In genomic region chr19:47019431-47020041, GRCh38 we compare ENCODE assay signal across 9 cellular contexts. TPM values are rescaled to one million over a fixed set of nuclear protein-coding genes. Genes with fewer than 3 reads are reported as not detected.
DNase-seq lines count a peak whose midpoint lies in the region; ATAC-seq and TF ChIP-seq lines count a peak whose summit lies in the region.
"Had no signal": no experiment of that assay in that cellular context is flagged by ENCODE, and none has a peak within 500 bp of the region (broad histone marks: within the 10 kb centered on the region; RNA-seq: fewer than 3 reads in every experiment).

Gene NPAS1, plus strand, starts transcription at chr19:47019837. Its CDS starts 1,211 bp downstream, at chr19:47021048.

- peak; percentile 69 for ATAC-seq in Panc1
- ATAC-seq in HG03521 (IDR thresholded peaks at IDR 0.05; ENCODE audit: unreplicated experiment) = no peak
- ATAC-seq in GM19023 (IDR thresholded peaks at IDR 0.05; ENCODE audit: unreplicated experiment) = no peak

- no peak for TF ChIP-seq CTCF in GM10266 (IDR thresholded peaks at IDR 0.05; ENCODE audit: control insufficient read depth, insufficient read depth, low read depth, missing control alignments)
- no peak for TF ChIP-seq CTCF in Panc1 (IDR thresholded peaks at IDR 0.05)
- TF ChIP-seq CTCF in glutamatergic neuron (IDR thresholded peaks at IDR 0.05; ENCODE audit: partially characterized antibody, unreplicated experiment) = no peak

- peaks cover 13% of the 10 kb centered on the region for H3K27me3 Mint-ChIP-seq in glutamatergic neuron (ENCODE audit: unreplicated experiment)

- H3K27ac ChIP-seq in Panc1 (ENCODE audit: low read length) (no peak within 1 kb of the TSS), rectal smooth muscle tissue (ENCODE audit: low read depth, low read length) (no peak within 1 kb of the TSS)

- no peaks in the 10 kb centered on the region for H3K9me3 ChIP-seq in Panc1 (ENCODE audit: control insufficient read depth, insufficient read depth, low read depth, low read length)

- no peak within 1 kb of the TSS for H3K27ac Mint-ChIP-seq in glutamatergic neuron (ENCODE audit: unreplicated experiment)

- CTCF ChIA-PET in Panc1 (lab: Charles Lee) = no interaction called here

- in situ Hi-C loops in Panc1 (cut with HindIII; ENCODE audit: low pct_unique_long_range_greater_than_20kb, low sequenced_read_pairs) = no loop called here

- H3K9me3 Mint-ChIP-seq in glutamatergic neuron (ENCODE audit: unreplicated experiment) = peaks cover 3% of the 10 kb centered on the region

- H3K27me3 ChIP-seq in Panc1 (ENCODE audit: control insufficient read depth, insufficient read depth, low read length) (no peaks in the 10 kb centered on the region), rectal smooth muscle tissue (ENCODE audit: control insufficient read depth, insufficient read depth, low read length) (peaks cover 31% of the 10 kb centered on the region)

- no peak within 1 kb of the TSS for H3K9ac ChIP-seq in rectal smooth muscle tissue (ENCODE audit: low read length)

- peak within 1 kb of the TSS; percentile 33 to 35 for H3K4me3 ChIP-seq in Panc1 (ENCODE audit: low read depth in 2 of 2, low read length in 2 of 2)
- peak within 1 kb of the TSS; percentile 8 for H3K4me3 ChIP-seq in rectal smooth muscle tissue (ENCODE audit: low read length)

- POLR2A ChIA-PET in Panc1 (lab: Charles Lee) = no interaction called here

- no peaks in the 10 kb centered on the region for H3K36me3 ChIP-seq in Panc1 (ENCODE audit: control insufficient read depth, insufficient read depth, low read length)
- H3K36me3 ChIP-seq in rectal smooth muscle tissue (ENCODE audit: control insufficient read depth, insufficient read depth, low read length) = no peaks in the 10 kb centered on the region

- intact Hi-C loops in Panc1 (cut with micrococcal nuclease; ENCODE audit: unreplicated experiment) = no loop called here

- DNase-seq in GM10266 (ENCODE audit: extremely low spot score) (peak; percentile 70), Panc1 (ENCODE audit: low read depth, low spot score) (no peak), glutamatergic neuron (peak; percentile 41), RKO (ENCODE audit: low spot score) (no peak)
- DNase-seq in stimulated activated naive CD4-positive, alpha-beta T cell (lab: John Stamatoyannopoulos, UW) = no peak

- H3K36me3 Mint-ChIP-seq in glutamatergic neuron (ENCODE audit: unreplicated experiment) = no peaks in the 10 kb centered on the region

- no TSS peak for BruUV-seq in Panc1 (replicated peaks; lab: Mats Ljungman, UMichigan)

- H3K4me3 Mint-ChIP-seq in glutamatergic neuron (ENCODE audit: unreplicated experiment) = peak within 1 kb of the TSS; percentile 65

- H3K4me1 Mint-ChIP-seq in glutamatergic neuron (ENCODE audit: low read depth, unreplicated experiment) = no peaks in the 10 kb centered on the region

- peaks cover 8% of the 10 kb centered on the region for H3K4me1 ChIP-seq in Panc1 (ENCODE audit: control insufficient read depth, insufficient read depth, low read length)
- no peaks in the 10 kb centered on the region for H3K4me1 ChIP-seq in rectal smooth muscle tissue (ENCODE audit: control insufficient read depth, insufficient read depth, low read length)

RNA-seq across cellular contexts. Expression of gene NPAS1, which starts in this region (rescaled TPM):
- 3.6 TPM for total RNA-seq in Panc1 (2021; ENCODE audit: unreplicated experiment)
- polyA plus RNA-seq in Panc1 (2012; ENCODE audit: insufficient read length) = 3.2 TPM
- 1.7 TPM for total RNA-seq in glutamatergic neuron (ENCODE audit: unreplicated experiment)
- total RNA-seq: HT-29 had no signal

Comparison
In these comparisons a context has a peak if more than half of its experiments do, and no peak if none do; other contexts are left out.
1. DNase-seq: peak in GM10266 (single experiment) and glutamatergic neuron (single experiment); none in Panc1 (single experiment), RKO (single experiment) and stimulated activated naive CD4-positive, alpha-beta T cell (0 of 6).